Comparison of ENCODE assay signal across 8 cellular contexts in the genomic region with DNA sequence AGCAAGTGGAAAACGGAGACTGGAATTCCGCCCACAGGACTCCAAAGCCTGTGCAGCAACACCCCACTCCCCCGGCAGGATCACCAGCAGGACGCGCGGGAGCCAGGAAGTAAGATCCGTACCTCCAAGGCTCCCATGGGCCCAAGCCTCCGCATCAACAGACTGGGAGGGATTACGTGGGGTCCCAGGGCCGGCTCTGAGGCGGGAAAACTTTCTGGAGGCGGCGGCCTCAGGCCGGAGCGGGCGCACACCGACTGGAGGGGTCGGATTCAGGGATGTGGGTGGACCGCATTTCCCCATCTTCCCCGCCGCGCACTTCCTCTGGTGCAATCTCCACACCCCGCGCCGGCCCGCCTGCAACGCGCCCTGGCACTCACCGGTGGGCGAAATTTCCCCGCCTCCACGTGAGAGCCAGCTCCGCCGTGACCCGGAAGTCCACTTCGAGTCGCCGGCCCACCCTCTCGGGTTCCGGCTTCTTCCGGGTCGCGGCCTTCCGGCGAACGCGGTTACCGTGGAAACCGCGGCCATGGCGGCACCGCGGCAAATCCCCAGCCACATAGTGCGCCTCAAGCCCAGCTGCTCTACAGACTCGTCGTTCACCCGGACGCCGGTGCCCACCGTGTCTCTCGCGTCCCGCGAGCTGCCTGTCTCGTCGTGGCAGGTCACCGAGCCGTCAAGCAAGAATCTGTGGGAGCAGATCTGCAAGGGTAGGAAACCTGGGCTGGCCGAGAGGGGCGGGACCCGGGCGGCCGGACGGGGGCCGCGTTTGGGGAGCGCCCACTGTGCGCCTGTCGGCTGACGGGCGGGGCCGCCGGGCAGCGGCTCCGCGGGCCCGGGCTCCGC. TPM values are rescaled to one million over a fixed set of nuclear protein-coding genes. Genes with fewer than 3 reads are reported as not detected.
A peak's percentile ranks its signal among the peaks of the same experiment; 100 is the strongest.
DNase-seq lines count a peak whose midpoint lies in the region; ATAC-seq lines count a peak whose summit lies in the region.

A gene with protein sequence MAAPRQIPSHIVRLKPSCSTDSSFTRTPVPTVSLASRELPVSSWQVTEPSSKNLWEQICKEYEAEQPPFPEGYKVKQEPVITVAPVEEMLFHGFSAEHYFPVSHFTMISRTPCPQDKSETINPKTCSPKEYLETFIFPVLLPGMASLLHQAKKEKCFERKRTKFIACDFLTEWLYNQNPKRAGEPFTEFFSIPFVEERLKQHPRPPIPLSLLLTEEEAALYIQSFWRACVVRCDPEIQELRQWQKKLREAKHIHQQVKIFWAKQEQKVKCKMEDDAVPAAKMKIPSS (plus strand): TSS at position 491 of the 843 bp plus-strand sequence. CDS start 36 bp downstream, at position 527.
A gene with protein sequence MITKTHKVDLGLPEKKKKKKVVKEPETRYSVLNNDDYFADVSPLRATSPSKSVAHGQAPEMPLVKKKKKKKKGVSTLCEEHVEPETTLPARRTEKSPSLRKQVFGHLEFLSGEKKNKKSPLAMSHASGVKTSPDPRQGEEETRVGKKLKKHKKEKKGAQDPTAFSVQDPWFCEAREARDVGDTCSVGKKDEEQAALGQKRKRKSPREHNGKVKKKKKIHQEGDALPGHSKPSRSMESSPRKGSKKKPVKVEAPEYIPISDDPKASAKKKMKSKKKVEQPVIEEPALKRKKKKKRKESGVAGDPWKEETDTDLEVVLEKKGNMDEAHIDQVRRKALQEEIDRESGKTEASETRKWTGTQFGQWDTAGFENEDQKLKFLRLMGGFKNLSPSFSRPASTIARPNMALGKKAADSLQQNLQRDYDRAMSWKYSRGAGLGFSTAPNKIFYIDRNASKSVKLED (minus strand): TSS at position 447 of the 843 bp plus-strand sequence. CDS start 3,192 bp downstream, outside the sequence.

- peak within 1 kb of the TSS; percentile 90 to 100 (median 91) for H3K4me3 Mint-ChIP-seq in CD8-positive, alpha-beta memory T cell
- peak within 1 kb of the TSS; percentile 92 for H3K4me3 Mint-ChIP-seq in effector memory CD8-positive, alpha-beta T cell

- no peaks in the 10 kb centered on the region for H3K27me3 ChIP-seq in CD8-positive, alpha-beta memory T cell (ENCODE audit: insufficient read depth, low read length, poor library complexity, severe bottlenecking)

- peaks cover 9 to 28% (median 11%) of the 10 kb centered on the region in 3 donors for H3K36me3 Mint-ChIP-seq in CD8-positive, alpha-beta memory T cell
- H3K36me3 Mint-ChIP-seq in effector memory CD8-positive, alpha-beta T cell (ENCODE audit: insufficient read depth): peaks cover 17% of the 10 kb centered on the region

- POLR2A ChIA-PET in CD8-positive, alpha-beta memory T cell (lab: Charles Lee): interaction anchor here (1.2 to 1.5 kb wide), 2 partner anchors 22 to 163 kb away, joined by 5 read pairs; a partner anchor contains a TSS

- ATAC-seq in GM19395 (IDR thresholded peaks at IDR 0.05; ENCODE audit: unreplicated experiment) (peak; percentile 92), HG03521 (IDR thresholded peaks at IDR 0.05; ENCODE audit: unreplicated experiment) (peak; percentile 92)
- ATAC-seq in effector memory CD8-positive, alpha-beta T cell (replicated peaks): peak; percentile 94

- H3K4me1 ChIP-seq in CD8-positive, alpha-beta memory T cell (ENCODE audit: insufficient read depth, low read length): peaks cover 21% of the 10 kb centered on the region

- H3K9me3 ChIP-seq in CD8-positive, alpha-beta memory T cell (ENCODE audit: low read length): no peaks in the 10 kb centered on the region

- CTCF ChIA-PET in CD8-positive, alpha-beta memory T cell (lab: Charles Lee): interaction anchor here (1.0 to 1.4 kb wide), 4 partner anchors 10 to 134 kb away, joined by 3 to 4 read pairs (median 3); no protein-coding TSS in a partner anchor

- no peaks in the 10 kb centered on the region for H3K27me3 Mint-ChIP-seq in CD8-positive, alpha-beta memory T cell
- no peaks in the 10 kb centered on the region for H3K27me3 Mint-ChIP-seq in effector memory CD8-positive, alpha-beta T cell

- peak within 1 kb of the TSS; percentile 49 for H3K27ac ChIP-seq in CD8-positive, alpha-beta memory T cell (ENCODE audit: low read depth, low read length)

- peak; percentile 84 to 92 (median 88) for DNase-seq in CD8-positive, alpha-beta memory T cell
- DNase-seq in NCI-H82 (lab: John Stamatoyannopoulos, UW): peak; percentile 95
- peak; percentile 78 to 85 for DNase-seq in activated CD8-positive, alpha-beta memory T cell treated with anti-CD3 and anti-CD28 coated beads for 4 hours (ENCODE audit: low read depth in 2 of 2)
- peak; percentile 80 to 89 (median 85) for DNase-seq in effector memory CD8-positive, alpha-beta T cell
- peak; percentile 92 for DNase-seq in medulla oblongata (ENCODE audit: extremely low spot score)
- DNase-seq in stimulated activated CD4-positive, alpha-beta T cell treated with anti-CD3 and anti-CD28 coated beads, TNF-alpha, amount 100 ng/mL, for 48 hours (ENCODE audit: low read depth in 3 of 3): peak; percentile 76 to 84 (median 83)

- H3K4me1 Mint-ChIP-seq in CD8-positive, alpha-beta memory T cell: peaks cover 26 to 48% (median 40%) of the 10 kb centered on the region in 3 donors
- H3K4me1 Mint-ChIP-seq in effector memory CD8-positive, alpha-beta T cell (ENCODE audit: low read depth in 2 of 2): peaks cover 21 to 30% of the 10 kb centered on the region in 2 donors

- H3K4me3 ChIP-seq in CD8-positive, alpha-beta memory T cell (ENCODE audit: low read length): peak within 1 kb of the TSS; percentile 93

- H3K36me3 ChIP-seq in CD8-positive, alpha-beta memory T cell (ENCODE audit: insufficient read depth, low read length): peaks cover 6% of the 10 kb centered on the region

- H3K27ac Mint-ChIP-seq in CD8-positive, alpha-beta memory T cell: peak within 1 kb of the TSS; percentile 74 to 91 (median 86)
- H3K27ac Mint-ChIP-seq in effector memory CD8-positive, alpha-beta T cell: peak within 1 kb of the TSS; percentile 73 to 89

- H3K9me3 Mint-ChIP-seq in CD8-positive, alpha-beta memory T cell: no peaks in the 10 kb centered on the region
- no peaks in the 10 kb centered on the region for H3K9me3 Mint-ChIP-seq in effector memory CD8-positive, alpha-beta T cell

RNA-seq across cellular contexts. Expression of the first gene that starts in this region (rescaled TPM):
- total RNA-seq in CD8-positive, alpha-beta memory T cell: 1 to 10 TPM; 2.6 to 3.8 TPM
- polyA plus RNA-seq in CD8-positive, alpha-beta memory T cell: 1.9 TPM

RNA-seq across cellular contexts. Expression of the second gene that starts in this region (rescaled TPM):
- total RNA-seq in CD8-positive, alpha-beta memory T cell: 10 to 100 TPM; 30.7 to 32.3 TPM
- polyA plus RNA-seq in CD8-positive, alpha-beta memory T cell: 11.0 TPM

Comparison
In these comparisons a context has a peak if more than half of its experiments do, and no peak if none do; other contexts are left out.
1. Peak in every context shown above with its lines: DNase-seq, ATAC-seq, H3K4me3 ChIP-seq and H3K27ac ChIP-seq.